Comparison of ENCODE assay signal across 9 cellular contexts in the genomic region with DNA sequence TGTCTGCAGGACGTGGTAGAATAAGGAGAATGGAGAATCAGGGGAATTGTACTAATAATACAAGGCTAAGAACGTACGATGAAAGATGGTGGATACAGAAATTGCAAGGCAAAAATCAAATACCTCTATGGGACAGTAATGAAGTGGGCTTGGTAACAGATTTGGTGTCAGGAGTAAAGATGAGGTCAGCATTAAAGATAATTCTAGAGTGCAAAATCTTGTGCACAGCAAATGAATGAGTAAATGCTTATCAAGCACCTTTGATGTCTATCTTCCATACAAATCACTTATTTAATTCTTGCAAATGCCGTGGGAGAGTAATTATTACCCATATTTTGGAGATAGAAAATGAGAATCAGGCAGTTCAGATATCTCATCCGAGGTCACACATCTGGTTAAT.
"Had no signal": no experiment of that assay in that cellular context is flagged by ENCODE, and none has a peak within 500 bp of the region (broad histone marks: within the 10 kb centered on the region; RNA-seq: fewer than 3 reads in every experiment).

No MANE protein-coding gene starts in this region.

- H3K9ac ChIP-seq: KMS-11 had no signal

- H3K27me3 Mint-ChIP-seq: IgD-negative memory B cell had no signal

- H3K4me2 ChIP-seq: GM23338, KMS-11 had no signal

- DNase-seq: H9, HCEC 1CT, KBM-7 had no signal

- ATAC-seq: GM23338 had no signal

- H3K27ac Mint-ChIP-seq: GM23338, H9, IgD-negative memory B cell had no signal

- H3K4me1 Mint-ChIP-seq: GM23338, H9, IgD-negative memory B cell had no signal

- H2AFZ ChIP-seq: GM23338 had no signal

- FAIRE-seq: H1, H54 had no signal

- H3K27ac ChIP-seq: HL-60, KMS-11 had no signal

- H3K4me3 ChIP-seq: GM23338 had no signal

- H3K4me3 Mint-ChIP-seq: GM23338, H9, IgD-negative memory B cell had no signal
